8 cellular contexts compared by ENCODE assay signal in the genomic region with DNA sequence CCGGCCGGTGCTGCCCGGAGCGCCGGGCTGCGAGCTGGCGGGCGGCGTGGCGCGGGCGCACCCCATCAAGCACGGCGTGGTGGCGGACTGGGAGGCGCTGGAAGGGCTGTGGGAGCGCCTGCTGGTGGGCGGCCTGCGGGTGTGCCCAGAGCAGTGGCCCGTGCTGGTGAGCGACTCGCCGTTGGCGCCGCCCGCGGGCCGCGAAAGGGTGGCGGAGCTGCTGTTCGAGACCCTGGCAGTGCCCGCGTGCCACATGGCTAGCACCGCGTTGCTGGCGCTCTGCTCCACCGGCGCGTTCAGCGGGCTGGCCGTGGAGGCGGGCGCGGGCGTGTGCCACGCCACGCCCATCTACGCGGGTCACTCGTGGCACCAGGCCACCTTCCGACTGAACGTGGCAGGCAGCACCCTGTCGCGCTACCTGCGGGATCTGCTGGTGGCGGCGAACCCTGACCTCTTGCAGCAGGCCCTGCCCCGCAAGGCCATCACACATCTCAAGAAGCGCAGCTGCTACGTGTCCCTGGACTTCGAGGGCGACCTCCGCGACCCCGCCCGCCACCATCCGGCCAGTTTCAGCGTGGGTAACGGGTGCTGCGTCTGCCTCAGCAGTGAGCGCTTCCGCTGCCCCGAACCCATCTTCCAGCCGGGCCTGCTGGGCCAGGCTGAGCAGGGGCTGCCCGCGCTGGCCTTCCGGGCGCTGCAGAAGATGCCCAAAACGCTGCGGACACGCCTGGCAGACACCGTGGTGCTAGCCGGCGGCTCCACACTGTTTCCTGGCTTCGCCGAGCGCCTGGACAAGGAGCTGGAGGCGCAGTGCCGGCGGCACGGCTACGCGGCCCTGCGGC. TPM values are rescaled to one million over a fixed set of nuclear protein-coding genes. Genes with fewer than 3 reads are reported as not detected.
A peak's percentile ranks its signal among the peaks of the same experiment; 100 is the strongest.
DNase-seq lines count a peak whose midpoint lies in the region; ATAC-seq and TF ChIP-seq lines count a peak whose summit lies in the region.

No MANE protein-coding gene starts in this region.

- H3K9ac ChIP-seq in skeletal muscle tissue (ENCODE audit: low read depth in 1 of 3, low read length in 3 of 3), result peak overlapping the region; percentile 61 to 71 (median 62)

- H3K4me3 ChIP-seq in body of pancreas, result peak overlapping the region; percentile 45 to 48
- peak overlapping the region; percentile 63 for H3K4me3 ChIP-seq in iPS-18c (ENCODE audit: insufficient read depth, low read depth, low read length)
- H3K4me3 ChIP-seq in skeletal muscle tissue (ENCODE audit: low read length in 3 of 3), result peak overlapping the region; percentile 68 to 75 (median 73)

- peak in 1 of 3 donors; percentile 18 for TF ChIP-seq POLR2A in body of pancreas (IDR thresholded peaks at IDR 0.05)

- intact Hi-C loops in body of pancreas (cut with DNase I), result no loop called here

- H3K36me3 ChIP-seq in body of pancreas (replicated peaks in 1 of 2; ENCODE audit: insufficient read depth in 1 of 2, low read depth in 2 of 2) (peaks cover 0 to 3% of the 10 kb centered on the region in 2 donors), skeletal muscle tissue (ENCODE audit: control insufficient read depth in 3 of 3, insufficient read depth in 3 of 3, low read length in 3 of 3) (peaks cover 27 to 33% (median 28%) of the 10 kb centered on the region in 3 donors)

- peak in 1 of 7 experiments; percentile 92 for TF ChIP-seq CTCF in body of pancreas (IDR thresholded peaks at IDR 0.05)

- peak overlapping the region; percentile 87 to 93 (median 90) for H3K27ac ChIP-seq in body of pancreas
- peak overlapping the region; percentile 58 for H3K27ac ChIP-seq in skeletal muscle tissue (ENCODE audit: low read depth, low read length)

- H3K4me1 ChIP-seq in body of pancreas, result peaks cover 51% of the 10 kb centered on the region
- H3K4me1 ChIP-seq in skeletal muscle tissue (ENCODE audit: control insufficient read depth in 3 of 3, insufficient read depth in 3 of 3, low read length in 3 of 3), result peaks cover 38 to 62% (median 50%) of the 10 kb centered on the region in 3 donors

- H3K9me3 ChIP-seq in body of pancreas (no peaks in the 10 kb centered on the region), iPS-18c (ENCODE audit: control insufficient read depth, insufficient read depth, low read length) (no peaks in the 10 kb centered on the region), skeletal muscle tissue (ENCODE audit: control insufficient read depth in 3 of 3, low read length in 3 of 3) (no peaks in the 10 kb centered on the region)

- WGBS in body of pancreas, 2 donors, result 12% methylated on average over 93 of the region's 94 CpGs; no CpG with 5 or more reads in 1 of the 2 donors

- H3K27me3 ChIP-seq in body of pancreas, result no peaks in the 10 kb centered on the region
- no peaks in the 10 kb centered on the region for H3K27me3 ChIP-seq in skeletal muscle tissue (ENCODE audit: control insufficient read depth in 3 of 3, insufficient read depth in 3 of 3, low read length in 3 of 3)

- DNase-seq in Ammon's horn (ENCODE audit: low spot score), result peak; percentile 86
- DNase-seq in T-helper 2 cell, result peak; percentile 13 to 65 (median 57)
- DNase-seq in body of pancreas, result peak; percentile 71 to 89 (median 80)
- DNase-seq in NCI-H1092 (lab: John Stamatoyannopoulos, UW), result no peak

- ATAC-seq in GM19025 (IDR thresholded peaks at IDR 0.05; ENCODE audit: low read depth, unreplicated experiment) (peak; percentile 14), HG03442 (IDR thresholded peaks at IDR 0.05; ENCODE audit: unreplicated experiment) (peak; percentile 15), body of pancreas (peak; percentile 58)

RNA-seq across cellular contexts. Expression of a gene that starts 0.7 kb away (rescaled TPM):
- total RNA-seq in body of pancreas (1 to 10 TPM; 4.0 to 4.9 TPM), skeletal muscle tissue (1.0 TPM)

RNA-seq across cellular contexts. Expression of a gene that starts 5.3 kb away (rescaled TPM):
- under 1 TPM in 1 of 2 donors, not detected in 1; 0.66 TPM for total RNA-seq in body of pancreas
- total RNA-seq in skeletal muscle tissue, result not detected

RNA-seq across cellular contexts. Expression of a gene that starts 6.8 kb away (rescaled TPM):
- 10 to 100 TPM; 41.8 to 92.3 TPM for total RNA-seq in body of pancreas
- 32.4 TPM for total RNA-seq in skeletal muscle tissue

RNA-seq across cellular contexts. Expression of a gene that starts 18.7 kb away (rescaled TPM):
- total RNA-seq in body of pancreas, result under 1 TPM in 1 of 2 donors, not detected in 1; 0.66 TPM
- 5.2 TPM for total RNA-seq in skeletal muscle tissue

RNA-seq across cellular contexts. Expression of a gene that starts 52.6 kb away (rescaled TPM):
- total RNA-seq in body of pancreas (1 to 10 TPM; 3.3 to 5.2 TPM), skeletal muscle tissue (7.3 TPM)
